In the genomic region with DNA sequence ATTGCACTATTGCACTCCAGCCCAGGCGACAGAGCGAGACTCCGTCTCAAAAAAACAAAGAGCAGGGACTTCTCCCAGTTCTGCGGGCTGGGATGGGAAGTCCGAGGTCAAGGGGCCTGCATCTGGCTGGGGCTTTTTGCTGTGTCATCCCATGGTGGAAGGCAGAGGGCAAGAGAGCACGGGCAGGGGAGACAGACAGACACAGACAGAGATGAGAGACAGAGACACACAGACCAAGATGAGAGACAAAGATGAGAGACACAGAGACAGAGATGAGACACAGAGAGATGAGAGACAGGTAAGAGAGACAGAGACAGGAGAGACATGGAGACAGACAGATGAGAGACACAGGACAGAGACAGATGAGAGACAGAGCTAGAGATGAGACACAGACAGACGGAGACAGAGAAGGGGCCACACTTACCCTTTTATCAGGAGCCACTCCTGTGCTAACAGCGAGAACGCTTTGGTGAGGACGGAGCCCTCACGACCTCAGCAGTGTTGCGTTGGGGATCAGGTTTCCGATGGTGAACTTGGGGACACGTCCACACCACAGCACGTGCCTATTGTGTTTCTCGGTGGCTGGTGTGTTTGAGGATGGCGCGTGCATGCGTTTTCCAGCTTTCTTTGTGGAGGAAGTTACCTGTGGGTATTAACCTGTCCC, we compare ENCODE assay signal across 1 cellular context.
TF ChIP-seq lines count a peak whose summit lies in the region.

No MANE protein-coding gene starts in this region.

TF ChIP-seq in GM12878, 131 proteins besides CTCF, POLR2A, EP300 and RAD21:
- TF ChIP-seq EZH2 (IDR thresholded peaks at IDR 0.05; ENCODE audit: borderline replicate concordance, control insufficient read depth, low read depth, low read length) = no peak
- TF ChIP-seq ATF7 (IDR thresholded peaks at IDR 0.05; ENCODE audit: low read depth) = no peak
- TF ChIP-seq NBN (IDR thresholded peaks at IDR 0.05) = no peak
- TF ChIP-seq CREM (IDR thresholded peaks at IDR 0.05; ENCODE audit: low read depth) = no peak
- TF ChIP-seq, protein P1, sequence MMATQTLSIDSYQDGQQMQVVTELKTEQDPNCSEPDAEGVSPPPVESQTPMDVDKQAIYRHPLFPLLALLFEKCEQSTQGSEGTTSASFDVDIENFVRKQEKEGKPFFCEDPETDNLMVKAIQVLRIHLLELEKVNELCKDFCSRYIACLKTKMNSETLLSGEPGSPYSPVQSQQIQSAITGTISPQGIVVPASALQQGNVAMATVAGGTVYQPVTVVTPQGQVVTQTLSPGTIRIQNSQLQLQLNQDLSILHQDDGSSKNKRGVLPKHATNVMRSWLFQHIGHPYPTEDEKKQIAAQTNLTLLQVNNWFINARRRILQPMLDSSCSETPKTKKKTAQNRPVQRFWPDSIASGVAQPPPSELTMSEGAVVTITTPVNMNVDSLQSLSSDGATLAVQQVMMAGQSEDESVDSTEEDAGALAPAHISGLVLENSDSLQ (IDR thresholded peaks at IDR 0.05) = peak; percentile 8; the same call in 1 of the 2 replicates
- TF ChIP-seq RAD51 (IDR thresholded peaks at IDR 0.05) = no peak
- TF ChIP-seq, protein P2, sequence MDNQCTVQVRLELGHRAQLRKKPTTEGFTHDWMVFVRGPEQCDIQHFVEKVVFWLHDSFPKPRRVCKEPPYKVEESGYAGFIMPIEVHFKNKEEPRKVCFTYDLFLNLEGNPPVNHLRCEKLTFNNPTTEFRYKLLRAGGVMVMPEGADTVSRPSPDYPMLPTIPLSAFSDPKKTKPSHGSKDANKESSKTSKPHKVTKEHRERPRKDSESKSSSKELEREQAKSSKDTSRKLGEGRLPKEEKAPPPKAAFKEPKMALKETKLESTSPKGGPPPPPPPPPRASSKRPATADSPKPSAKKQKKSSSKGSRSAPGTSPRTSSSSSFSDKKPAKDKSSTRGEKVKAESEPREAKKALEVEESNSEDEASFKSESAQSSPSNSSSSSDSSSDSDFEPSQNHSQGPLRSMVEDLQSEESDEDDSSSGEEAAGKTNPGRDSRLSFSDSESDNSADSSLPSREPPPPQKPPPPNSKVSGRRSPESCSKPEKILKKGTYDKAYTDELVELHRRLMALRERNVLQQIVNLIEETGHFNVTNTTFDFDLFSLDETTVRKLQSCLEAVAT (IDR thresholded peaks at IDR 0.05) = peak; percentile 48; the same call in 1 of the 2 replicates
- no peak for TF ChIP-seq SMC3 (IDR thresholded peaks at IDR 0.05; ENCODE audit: borderline replicate concordance, low read length)
